In the genomic region with DNA sequence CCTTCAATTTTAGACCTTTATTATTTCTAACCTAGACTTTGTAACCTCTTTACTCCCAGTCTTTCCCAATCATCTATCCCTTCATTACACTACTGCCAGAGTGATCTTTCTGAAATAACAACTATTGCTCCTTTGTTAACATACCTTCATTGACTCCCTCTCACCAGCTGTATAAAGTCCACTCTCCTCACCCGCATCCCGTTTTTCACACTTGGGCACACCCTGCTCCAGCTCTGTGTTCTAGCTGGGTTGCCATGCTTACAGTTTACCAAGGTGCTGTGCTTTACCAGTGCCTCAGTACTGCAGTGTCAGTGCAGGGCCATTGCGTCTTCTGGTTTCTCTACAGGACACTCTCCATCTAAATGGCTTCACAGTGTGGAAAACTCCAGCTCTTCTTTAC, we compare ENCODE assay signal across 11 cellular contexts.
"Had no signal": no experiment of that assay in that cellular context is flagged by ENCODE, and none has a peak within 500 bp of the region (broad histone marks: within the 10 kb centered on the region; RNA-seq: fewer than 3 reads in every experiment).

No MANE protein-coding gene starts in this region.

- FAIRE-seq: endometrium had no signal

- ATAC-seq: esophagus mucosa; naive thymus-derived CD4-positive, alpha-beta T cell; SK-N-SH treated with all-trans-retinoic acid at 6 μM for 48 hours; stimulated activated memory B cell treated with anti-CD40 and anti-IgM and Interleukin-4, amounts not matched to agents 10 μg/mL and 1 μg/mL and 100 μg/mL, for 72 hours had no signal

- DNase-seq: activated CD4-positive, alpha-beta T cell treated with anti-CD3 and anti-CD28 coated beads, Interleukin-2, amount 50 U/mL, for 1 hour; activated CD4-positive, CD25-positive, alpha-beta regulatory T cell; midbrain; naive thymus-derived CD4-positive, alpha-beta T cell; right cardiac atrium; stimulated activated CD4-positive, alpha-beta T cell treated with anti-CD3 and anti-CD28 coated beads, Interleukin-1b, Interleukin-23, amount 100 ng/mL, for 48 hours; trophoblast cell had no signal
